Comparison of ENCODE assay signal across 8 cellular contexts in the genomic region with DNA sequence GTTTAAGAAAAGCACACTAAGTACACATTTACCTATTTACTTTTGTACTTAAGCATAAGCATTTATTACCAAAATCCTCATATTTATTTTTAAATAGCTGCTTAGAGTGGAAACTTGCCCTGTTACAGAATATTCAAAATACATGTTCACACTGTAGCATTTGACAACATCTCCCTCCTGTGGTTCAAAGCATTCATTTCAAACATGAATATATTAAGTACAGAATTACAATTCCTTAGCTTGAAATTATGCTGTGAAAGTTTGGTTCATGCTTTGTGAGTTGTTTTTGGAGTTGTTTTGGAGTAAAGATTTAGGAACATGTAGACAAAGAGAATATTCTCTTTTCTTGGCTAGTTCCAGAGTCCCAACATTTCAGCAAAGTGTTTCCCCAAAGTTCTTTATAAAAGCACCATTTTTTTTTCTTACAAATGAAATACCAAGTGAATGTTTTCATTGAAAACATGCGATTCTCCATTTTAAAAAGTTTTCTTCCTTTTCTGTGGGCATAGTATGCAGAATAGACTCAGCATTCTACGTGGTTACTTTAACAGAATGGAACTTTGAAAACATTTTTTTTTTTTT. TPM values are rescaled to one million over a fixed set of nuclear protein-coding genes. Genes with fewer than 3 reads are reported as not detected.
DNase-seq lines count a peak whose midpoint lies in the region; FAIRE-seq and TF ChIP-seq lines count a peak whose summit lies in the region.

No MANE protein-coding gene starts in this region.

- no peak for TF ChIP-seq EP300 in SK-N-SH (IDR thresholded peaks at IDR 0.05; ENCODE audit: borderline replicate concordance in 1 of 2, low read depth in 1 of 2, low read length in 1 of 2)

- peaks cover 13% of the 10 kb centered on the region for H3F3A ChIP-seq in SK-N-SH (replicated peaks; ENCODE audit: insufficient read depth)

- no peaks in the 10 kb centered on the region for H3K79me2 ChIP-seq in SK-N-SH (ENCODE audit: insufficient read depth)

- CTCF ChIA-PET in A673 (lab: Charles Lee), result interaction anchor here (0.5 to 1.7 kb wide), 6 partner anchors 11 to 123 kb away, joined by 3 to 5 read pairs (median 4); partner anchors contain the start of gene TUBD1
- CTCF ChIA-PET in SK-N-SH (lab: Yijun Ruan, JAX), result interaction anchor here (0.6 to 2.5 kb wide), 46 partner anchors 10 to 549 kb away, joined by 3 to 16 read pairs (median 5); partner anchors contain the start of gene VMP1

- TSS peak; percentile 42 for BruUV-seq in A673 (replicated peaks; lab: Mats Ljungman, UMichigan)

- H3K9me3 ChIP-seq in A673 (ENCODE audit: low read depth, low read length, poor library complexity, severe bottlenecking) (no peaks in the 10 kb centered on the region), SK-N-SH (no peaks in the 10 kb centered on the region), small intestine (ENCODE audit: control insufficient read depth, low read depth) (no peaks in the 10 kb centered on the region)

- H3K9me2 ChIP-seq in SK-N-SH, result no peaks in the 10 kb centered on the region

- intact Hi-C loops in A673 (cut with micrococcal nuclease; ENCODE audit: unreplicated experiment), result loop anchor here (2.0 kb wide), 1 partner anchor 107 kb away; no protein-coding TSS in a partner anchor
- intact Hi-C loops in posterior cingulate gyrus (cut with DNase I), result loop anchor here (2.0 kb wide), 1 partner anchor 105 kb away; no protein-coding TSS in a partner anchor

- H4K20me1 ChIP-seq in SK-N-SH (ENCODE audit: insufficient read depth), result no peaks in the 10 kb centered on the region

- peak; percentile 92 for TF ChIP-seq RAD21 in SK-N-SH (IDR thresholded peaks at IDR 0.05; ENCODE audit: low read length)

- H3K4me2 ChIP-seq in SK-N-SH, result no peak overlapping the region

- WGBS in SK-N-SH (ENCODE audit: low lambda C conversion rate), result 91% methylated on average over 2 of the region's 2 CpGs
- WGBS in small intestine, 3 donors, result 82 to 84% (median 83%) methylated on average over 2 of the region's 2 CpGs

- DNase-seq in A673 (ENCODE audit: low spot score), result peak; percentile 71
- DNase-seq in GM12865 (ENCODE audit: low read depth), result peak; percentile 55
- no peak for DNase-seq in SK-N-SH
- DNase-seq in fibroblast of peridontal ligament (ENCODE audit: extremely low read depth), result peak; percentile 89
- peak; percentile 57 for DNase-seq in small intestine
- no peak for DNase-seq in NK-92 treated with Interleukin-12 subunit alpha and Interleukin-12 subunit beta, amount 100 ng/mL, for 24 hours (lab: John Stamatoyannopoulos, UW)
- no peak for DNase-seq in posterior cingulate gyrus
- DNase-seq in NCI-H187 treated with DMSO at 0.1 percent for 48 hours (lab: John Stamatoyannopoulos, UW), result no peak

- peaks cover 5% of the 10 kb centered on the region for H3K4me1 ChIP-seq in A673 (ENCODE audit: insufficient read depth, low read length, poor library complexity, severe bottlenecking)
- H3K4me1 ChIP-seq in SK-N-SH (ENCODE audit: control insufficient read depth in 1 of 2, insufficient read depth in 2 of 2, low read depth in 1 of 2, low read length in 1 of 2), result peaks cover 0 to 12% of the 10 kb centered on the region in 2 experiments; a peak in 2 of 4 replicates
- no peaks in the 10 kb centered on the region for H3K4me1 ChIP-seq in small intestine (ENCODE audit: control insufficient read depth in 2 of 2, insufficient read depth in 1 of 2, low read depth in 1 of 2, low read length in 1 of 2)

- H3K36me3 ChIP-seq in A673 (ENCODE audit: insufficient read depth, low read length, poor library complexity, severe bottlenecking) (peaks cover 5% of the 10 kb centered on the region), SK-N-SH (replicated peaks in 1 of 2; ENCODE audit: control insufficient read depth in 1 of 2, insufficient read depth in 2 of 2, low read length in 1 of 2) (peaks cover 0 to 8% of the 10 kb centered on the region in 2 experiments), small intestine (ENCODE audit: control insufficient read depth in 2 of 2, insufficient read depth in 2 of 2, low read length in 2 of 2) (no peaks in the 10 kb centered on the region)

- TF ChIP-seq CTCF in A673 (conservative IDR thresholded peaks at IDR 0.05; ENCODE audit: low read depth, low read length) (peak; percentile 71), GM12865 (IDR thresholded peaks at IDR 0.05; ENCODE audit: insufficient read depth, low read depth, low read length, missing control alignments) (peak; percentile 12), SK-N-SH (IDR thresholded peaks at IDR 0.05) (peak; percentile 92)

- H2AFZ ChIP-seq in SK-N-SH (ENCODE audit: low read depth), result no peak overlapping the region

- H3K4me3 ChIP-seq in A673 (ENCODE audit: low read depth, low read length, poor library complexity, severe bottlenecking) (no peak overlapping the region), GM12865 (ENCODE audit: low read depth, low read length) (no peak overlapping the region), SK-N-SH (ENCODE audit: low read depth in 2 of 2, low read length in 1 of 2) (no peak overlapping the region), small intestine (ENCODE audit: low read depth in 1 of 2, low read length in 2 of 2) (no peak overlapping the region)

- H3K9ac ChIP-seq in SK-N-SH, result no peak overlapping the region

- POLR2A ChIA-PET in A673 (lab: Charles Lee; ENCODE audit: low non-redundant PET) (interaction anchor here (0.7 kb wide), 1 partner anchor 107 kb away, joined by 6 read pairs; no protein-coding TSS in a partner anchor), SK-N-SH (lab: Yijun Ruan, JAX) (no interaction called here)

- H3K27ac ChIP-seq in A673 (ENCODE audit: low read depth, low read length, poor library complexity, severe bottlenecking) (no peak overlapping the region), SK-N-SH (ENCODE audit: low read depth in 2 of 2, low read length in 1 of 2) (peak overlapping the region; percentile 3 to 70; a peak in 2 of 4 replicates), small intestine (ENCODE audit: low read depth in 1 of 2, low read length in 1 of 2) (no peak overlapping the region)

- H3K27me3 ChIP-seq in A673 (replicated peaks; ENCODE audit: insufficient read depth, low read depth, low read length, poor library complexity), result no peaks in the 10 kb centered on the region
- no peaks in the 10 kb centered on the region for H3K27me3 ChIP-seq in SK-N-SH (ENCODE audit: insufficient read depth)
- no peaks in the 10 kb centered on the region for H3K27me3 ChIP-seq in small intestine (ENCODE audit: control insufficient read depth in 2 of 2, insufficient read depth in 2 of 2, low read length in 2 of 2)

- no peak for FAIRE-seq in small intestine (lab: Jason Lieb, UNC)

TF ChIP-seq in SK-N-SH, 30 proteins besides CTCF, POLR2A, EP300 and RAD21:
- TF ChIP-seq SMC3 (IDR thresholded peaks at IDR 0.05; ENCODE audit: low read depth, low read length) (peak; percentile 76), YY1 (IDR thresholded peaks at IDR 0.05; ENCODE audit: low read depth) (no peak)

RNA-seq across cellular contexts. Expression of gene TUBD1, which starts 33.2 kb away (rescaled TPM):
- 16.1 and 23.3 TPM in 2 replicates for total RNA-seq in A673 (2021)
- polyA plus RNA-seq in SK-N-SH (2012; rRNA removed), result 3.2 and 5.4 TPM in 2 replicates
- polyA plus RNA-seq in SK-N-SH (2012; cell fraction: cytosol; rRNA removed), result 3.4 and 4.2 TPM in 2 replicates
- polyA plus RNA-seq in SK-N-SH (2012; cell fraction: nucleus; rRNA removed), result 2.4 and 4.0 TPM in 2 replicates
- 1 to 10 TPM; 5.2 to 8.1 (median 6.8) TPM for polyA plus RNA-seq in small intestine

RNA-seq across cellular contexts. Expression of gene RPS6KB1, which starts 33.4 kb away (rescaled TPM):
- 56.4 and 56.5 TPM in 2 replicates for total RNA-seq in A673 (2021)
- polyA plus RNA-seq in SK-N-SH (2012; rRNA removed) (10.0 and 13.4 TPM in 2 replicates), small intestine (10 to 100 TPM in 1 of 3 donors, 1 to 10 TPM in 2; 6.5 to 10.6 (median 8.9) TPM)
- polyA plus RNA-seq in SK-N-SH (2012; cell fraction: cytosol; rRNA removed), result 11.2 and 13.2 TPM in 2 replicates
- polyA plus RNA-seq in SK-N-SH (2012; cell fraction: nucleus; rRNA removed), result 12.9 and 15.0 TPM in 2 replicates

Comparison
In these comparisons a context has a peak if more than half of its experiments do, and no peak if none do; other contexts are left out.
1. DNase-seq: peak in A673 (single experiment), GM12865 (single experiment), fibroblast of peridontal ligament (single experiment) and small intestine (single experiment); none in SK-N-SH (single experiment), NK-92 treated with Interleukin-12 subunit alpha and Interleukin-12 subunit beta, amount 100 ng/mL, for 24 hours (single experiment), posterior cingulate gyrus (0 of 10) and NCI-H187 treated with DMSO at 0.1 percent for 48 hours (single experiment).
2. H3K27ac ChIP-seq: peak in SK-N-SH (2 of 2); none in A673 (single experiment) and small intestine (0 of 2).
3. CTCF ChIP-seq: peak in every context shown above with its lines; median percentile 92 in SK-N-SH; 71 in A673; 12 in GM12865.